ENCODE assay signal across 1 cellular context in the genomic region with DNA sequence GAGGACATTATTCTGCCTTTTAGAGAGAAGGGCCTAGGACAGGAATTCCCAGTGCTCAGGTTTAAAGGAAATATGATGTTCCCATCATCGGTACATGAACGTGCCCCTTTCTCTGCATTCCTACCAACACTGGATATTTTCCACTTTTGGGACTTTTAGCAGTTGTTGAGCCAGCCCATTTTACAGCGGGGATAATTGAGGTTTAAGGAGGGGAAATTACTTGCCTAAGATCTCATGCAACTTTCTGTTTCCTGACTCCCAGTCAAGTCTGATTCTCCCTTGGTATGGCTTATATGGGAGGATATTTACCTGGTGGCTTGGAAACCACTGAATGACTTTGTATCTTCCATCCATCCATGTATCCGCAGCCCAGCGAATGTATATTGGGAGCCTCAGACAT. TPM values are rescaled to one million over a fixed set of nuclear protein-coding genes. Genes with fewer than 3 reads are reported as not detected.
"Had no signal": no experiment of that assay in that cellular context is flagged by ENCODE, and none has a peak within 500 bp of the region (broad histone marks: within the 10 kb centered on the region; RNA-seq: fewer than 3 reads in every experiment).

No MANE protein-coding gene starts in this region.

RNA-seq across cellular contexts. Expression of a gene that starts 3.1 kb away (rescaled TPM):
- total RNA-seq: Right ventricle myocardium inferior had no signal
